8 cellular contexts compared by ENCODE assay signal in genomic region chr16:31200821-31201510, GRCh38. TPM values are rescaled to one million over a fixed set of nuclear protein-coding genes. Genes with fewer than 3 reads are reported as not detected.
DNase-seq lines count a peak whose midpoint lies in the region; ATAC-seq, FAIRE-seq and TF ChIP-seq lines count a peak whose summit lies in the region.

No MANE protein-coding gene starts in this region.

- in situ Hi-C loops in GM13977 (cut with MboI; ENCODE audit: low pct_unique_long_range_greater_than_20kb, low sequenced_read_pairs, unreplicated experiment) = loop anchor here (10.0 kb wide), 1 partner anchor 244 kb away; the partner anchor contains the start of gene ZNF843

- H3K4me2 ChIP-seq in endothelial cell of umbilical vein (ENCODE audit: insufficient read depth, low read length) = peak overlapping the region; percentile 56

- peaks cover 41% of the 10 kb centered on the region for H3K4me1 Mint-ChIP-seq in T-helper 17 cell

- peak overlapping the region; percentile 93 for H3K4me3 Mint-ChIP-seq in T-helper 17 cell

- H3K9me3 ChIP-seq in T-helper 17 cell (ENCODE audit: control insufficient read depth, low read length, poor library complexity, severe bottlenecking) (no peaks in the 10 kb centered on the region), endothelial cell of umbilical vein (replicated peaks; ENCODE audit: control insufficient read depth, insufficient read depth, low read length) (no peaks in the 10 kb centered on the region)

- no TSS peak for BruUV-seq in endothelial cell of umbilical vein (replicated peaks; lab: Mats Ljungman, UMichigan)

- no peaks in the 10 kb centered on the region for H4K20me1 ChIP-seq in endothelial cell of umbilical vein (replicated peaks; ENCODE audit: control insufficient read depth, extremely low read depth, insufficient read depth, low read length)

- dilution Hi-C loops in endothelial cell of umbilical vein (cut with MboI; ENCODE audit: extremely low pct_ligation_motif_present, low sequenced_read_pairs) = no loop called here

- H3K9me1 ChIP-seq in endothelial cell of umbilical vein (replicated peaks; ENCODE audit: control insufficient read depth, extremely low read depth, insufficient read depth, low read length) = no peaks in the 10 kb centered on the region

- peak overlapping the region; percentile 90 for H3K27ac Mint-ChIP-seq in T-helper 17 cell

- no peak for TF ChIP-seq POLR2A in endothelial cell of umbilical vein (IDR thresholded peaks at IDR 0.05; ENCODE audit: low read depth, low read length)
- no peak for TF ChIP-seq POLR2A in lower leg skin (IDR thresholded peaks at IDR 0.05)

- peaks cover 4% of the 10 kb centered on the region for H3K4me1 ChIP-seq in endothelial cell of umbilical vein (ENCODE audit: control insufficient read depth, extremely low read depth, insufficient read depth, low read length)

- H3K27ac ChIP-seq in endothelial cell of umbilical vein (ENCODE audit: insufficient read depth, low read depth, low read length) = no peak overlapping the region

- no peaks in the 10 kb centered on the region for H3K27me3 ChIP-seq in endothelial cell of umbilical vein (ENCODE audit: control insufficient read depth in 2 of 2, insufficient read depth in 2 of 2, low read length in 2 of 2)

- no peaks in the 10 kb centered on the region for H3K79me2 ChIP-seq in endothelial cell of umbilical vein (ENCODE audit: control insufficient read depth, insufficient read depth, low read length)

- no peak overlapping the region for H3K9ac ChIP-seq in endothelial cell of umbilical vein (replicated peaks; ENCODE audit: extremely low read depth, insufficient read depth, low read length)

- POLR2A ChIA-PET in endothelial cell of umbilical vein (lab: Charles Lee) = interaction anchor here (0.6 to 1.5 kb wide), 3 partner anchors 9 to 673 kb away, joined by 3 to 5 read pairs (median 3); partner anchors contain the start of genes PYDC1 and ZNF267

- peak; percentile 68 for DNase-seq in SIG-M5 treated with dmso at 0.1 percent for 504 hours (lab: John Stamatoyannopoulos, UW; ENCODE audit: unreplicated experiment)
- no peak for DNase-seq in SIG-M5 (lab: John Stamatoyannopoulos, UW)
- DNase-seq in T-helper 17 cell = peak in 1 of 3 donors; percentile 29
- no peak for DNase-seq in endothelial cell of umbilical vein (ENCODE audit: low read depth, low spot score)
- peak; percentile 35 for DNase-seq in stimulated activated CD4-positive, alpha-beta T cell treated with anti-CD3 and anti-CD28 coated beads, Interleukin-4, amount 100 ng/mL, for 1 hour
- no peak for DNase-seq in lower leg skin (ENCODE audit: low spot score in 2 of 2)
- DNase-seq in SK-N-DZ (ENCODE audit: low spot score) = no peak
- DNase-seq in GM13977 (ENCODE audit: low spot score) = no peak

- no peak overlapping the region for H2AFZ ChIP-seq in endothelial cell of umbilical vein (ENCODE audit: low read depth, low read length)

- FAIRE-seq in endothelial cell of umbilical vein (lab: Jason Lieb, UNC) = peak; percentile 37

- no peak for TF ChIP-seq CTCF in endothelial cell of umbilical vein (IDR thresholded peaks at IDR 0.05; ENCODE audit: extremely low read depth in 1 of 2, insufficient read depth in 1 of 2, low read depth in 1 of 2, low read length in 2 of 2)
- TF ChIP-seq CTCF in lower leg skin (IDR thresholded peaks at IDR 0.05) = no peak
- TF ChIP-seq CTCF in GM13977 (IDR thresholded peaks at IDR 0.05; ENCODE audit: extremely low read depth, insufficient read depth, missing control alignments) = no peak

- intact Hi-C loops in endothelial cell of umbilical vein (cut with micrococcal nuclease) (loop anchor here (2.0 to 5.0 kb wide), 2 partner anchors 242 to 256 kb away; partner anchors contain the start of genes ARMC5 and ZNF843), lower leg skin (cut with DNase I; ENCODE audit: low total_unique reads) (no loop called here)

- WGBS in lower leg skin, 2 donors = 35 to 42% methylated on average over 7 of the region's 7 CpGs

- CTCF ChIA-PET in endothelial cell of umbilical vein (lab: Charles Lee) = interaction anchor here (0.9 to 2.7 kb wide), 5 partner anchors 9 to 242 kb away, joined by 3 to 20 read pairs (median 6); partner anchors contain the start of genes TRIM72 and ZNF843

- H3K27me3 Mint-ChIP-seq in T-helper 17 cell = no peaks in the 10 kb centered on the region

- H3K36me3 ChIP-seq in endothelial cell of umbilical vein (ENCODE audit: control insufficient read depth in 2 of 2, extremely low read depth in 1 of 2, insufficient read depth in 2 of 2, low read length in 2 of 2) = peaks cover 2 to 5% of the 10 kb centered on the region in 2 experiments

- H3K36me3 Mint-ChIP-seq in T-helper 17 cell (ENCODE audit: low read depth) = peaks cover 5% of the 10 kb centered on the region

- peak; percentile 59 for ATAC-seq in T-helper 17 cell

- no peak overlapping the region for H3K4me3 ChIP-seq in endothelial cell of umbilical vein (replicated peaks in 1 of 3; ENCODE audit: insufficient read depth in 1 of 3, low read depth in 1 of 3, low read length in 3 of 3)
- H3K4me3 ChIP-seq in lower leg skin (ENCODE audit: low read depth, poor library complexity, severe bottlenecking) = no peak overlapping the region

RNA-seq across cellular contexts. Expression of gene PYCARD, which starts 1.6 kb away (rescaled TPM):
- total RNA-seq in T-helper 17 cell (10 to 100 TPM; 17.9 to 22.1 TPM), endothelial cell of umbilical vein (19.1 and 23.0 TPM in 2 replicates), lower leg skin (100 to 1,000 TPM in 3 of 4 donors, 10 to 100 TPM in 1; 87.5 to 140 (median 122) TPM)
- 40.1 and 58.9 TPM in 2 replicates for polyA plus RNA-seq in endothelial cell of umbilical vein
- polyA plus RNA-seq in endothelial cell of umbilical vein (2011; cell fraction: cytosol; rRNA removed) = 24.0 and 32.0 TPM in 2 replicates
- polyA plus RNA-seq in endothelial cell of umbilical vein (2011; cell fraction: nucleus; rRNA removed) = 7.6 and 8.8 TPM in 2 replicates
- polyA plus RNA-seq in endothelial cell of umbilical vein (2012) = 19.2 and 24.3 TPM in 2 replicates
- 7.9 and 14.0 TPM in 2 replicates for polyA minus RNA-seq in endothelial cell of umbilical vein
- not detected for polyA minus RNA-seq in endothelial cell of umbilical vein (2011; cell fraction: cytosol; rRNA and poly(A)+ RNA removed)
- 1.4 and 1.7 TPM in 2 replicates for polyA minus RNA-seq in endothelial cell of umbilical vein (2011; cell fraction: nucleus; rRNA and poly(A)+ RNA removed)
- polyA plus RNA-seq in SK-N-DZ (2014; cell fraction: cytosol; rRNA removed) = not detected in 2 replicates
- not detected in 2 replicates for polyA plus RNA-seq in SK-N-DZ (2014; cell fraction: nucleus; rRNA removed)

RNA-seq across cellular contexts. Expression of gene TRIM72, which starts 13.0 kb away (rescaled TPM):
- total RNA-seq in T-helper 17 cell = under 1 TPM; 0.08 to 0.17 TPM
- not detected in 2 replicates for total RNA-seq in endothelial cell of umbilical vein
- polyA plus RNA-seq in endothelial cell of umbilical vein = not detected in 2 replicates
- not detected in 2 replicates for polyA plus RNA-seq in endothelial cell of umbilical vein (2011; cell fraction: cytosol; rRNA removed)
- not detected in 2 replicates for polyA plus RNA-seq in endothelial cell of umbilical vein (2011; cell fraction: nucleus; rRNA removed)
- polyA plus RNA-seq in endothelial cell of umbilical vein (2012) = not detected in 2 replicates
- polyA minus RNA-seq in endothelial cell of umbilical vein = not detected in 2 replicates
- polyA minus RNA-seq in endothelial cell of umbilical vein (2011; cell fraction: cytosol; rRNA and poly(A)+ RNA removed) = 0.10 TPM
- polyA minus RNA-seq in endothelial cell of umbilical vein (2011; cell fraction: nucleus; rRNA and poly(A)+ RNA removed) = not detected in 2 replicates
- under 1 TPM in 1 of 4 donors, not detected in 3; 0.19 TPM for total RNA-seq in lower leg skin
- 0.01 TPM in 1 of 2 replicates, not detected in the other for polyA plus RNA-seq in SK-N-DZ (2014; cell fraction: cytosol; rRNA removed)
- polyA plus RNA-seq in SK-N-DZ (2014; cell fraction: nucleus; rRNA removed) = 0.06 TPM in 1 of 2 replicates, not detected in the other

RNA-seq across cellular contexts. Expression of gene PYDC1, which starts 16.0 kb away (rescaled TPM):
- total RNA-seq in T-helper 17 cell (not detected), endothelial cell of umbilical vein (not detected in 2 replicates), lower leg skin (10 to 100 TPM in 3 of 4 donors, 1 to 10 TPM in 1; 4.8 to 17.5 (median 12.9) TPM)
- polyA plus RNA-seq in endothelial cell of umbilical vein = not detected in 2 replicates
- not detected in 2 replicates for polyA plus RNA-seq in endothelial cell of umbilical vein (2011; cell fraction: cytosol; rRNA removed)
- not detected in 2 replicates for polyA plus RNA-seq in endothelial cell of umbilical vein (2011; cell fraction: nucleus; rRNA removed)
- not detected in 2 replicates for polyA plus RNA-seq in endothelial cell of umbilical vein (2012)
- not detected in 2 replicates for polyA minus RNA-seq in endothelial cell of umbilical vein
- not detected for polyA minus RNA-seq in endothelial cell of umbilical vein (2011; cell fraction: cytosol; rRNA and poly(A)+ RNA removed)
- polyA minus RNA-seq in endothelial cell of umbilical vein (2011; cell fraction: nucleus; rRNA and poly(A)+ RNA removed) = not detected in 2 replicates
- polyA plus RNA-seq in SK-N-DZ (2014; cell fraction: cytosol; rRNA removed) = not detected in 2 replicates
- polyA plus RNA-seq in SK-N-DZ (2014; cell fraction: nucleus; rRNA removed) = not detected in 2 replicates

RNA-seq across cellular contexts. Expression of gene FUS, which starts 21.0 kb away (rescaled TPM):
- 100 to 1,000 TPM; 910 to 947 TPM for total RNA-seq in T-helper 17 cell
- total RNA-seq in endothelial cell of umbilical vein = 569 and 574 TPM in 2 replicates
- 191 and 307 TPM in 2 replicates for polyA plus RNA-seq in endothelial cell of umbilical vein
- polyA plus RNA-seq in endothelial cell of umbilical vein (2011; cell fraction: cytosol; rRNA removed) = 193 and 242 TPM in 2 replicates
- polyA plus RNA-seq in endothelial cell of umbilical vein (2011; cell fraction: nucleus; rRNA removed) = 579 and 698 TPM in 2 replicates
- 402 and 617 TPM in 2 replicates for polyA plus RNA-seq in endothelial cell of umbilical vein (2012)
- polyA minus RNA-seq in endothelial cell of umbilical vein = 195 and 220 TPM in 2 replicates
- polyA minus RNA-seq in endothelial cell of umbilical vein (2011; cell fraction: cytosol; rRNA and poly(A)+ RNA removed) = 154 TPM
- 256 and 313 TPM in 2 replicates for polyA minus RNA-seq in endothelial cell of umbilical vein (2011; cell fraction: nucleus; rRNA and poly(A)+ RNA removed)
- total RNA-seq in lower leg skin = 10 to 100 TPM; 31.9 to 55.8 (median 34.9) TPM
- polyA plus RNA-seq in SK-N-DZ (2014; cell fraction: cytosol; rRNA removed) = 19.0 and 45.5 TPM in 2 replicates
- polyA plus RNA-seq in SK-N-DZ (2014; cell fraction: nucleus; rRNA removed) = 84.9 and 352 TPM in 2 replicates

RNA-seq across cellular contexts. Expression of gene PRSS36, which starts 51.1 kb away (rescaled TPM):
- total RNA-seq in T-helper 17 cell (under 1 TPM; 0.10 to 0.47 TPM), endothelial cell of umbilical vein (not detected in 2 replicates), lower leg skin (10 to 100 TPM in 1 of 4 donors, 1 to 10 TPM in 3; 2.3 to 10.5 (median 3.3) TPM)
- 0.57 and 0.73 TPM in 2 replicates for polyA plus RNA-seq in endothelial cell of umbilical vein
- 0.23 and 0.54 TPM in 2 replicates for polyA plus RNA-seq in endothelial cell of umbilical vein (2011; cell fraction: cytosol; rRNA removed)
- polyA plus RNA-seq in endothelial cell of umbilical vein (2011; cell fraction: nucleus; rRNA removed) = 0.32 and 0.57 TPM in 2 replicates
- polyA plus RNA-seq in endothelial cell of umbilical vein (2012) = 0.23 TPM in 1 of 2 replicates, not detected in the other
- not detected in 2 replicates for polyA minus RNA-seq in endothelial cell of umbilical vein
- polyA minus RNA-seq in endothelial cell of umbilical vein (2011; cell fraction: cytosol; rRNA and poly(A)+ RNA removed) = 6.0 TPM
- not detected in 2 replicates for polyA minus RNA-seq in endothelial cell of umbilical vein (2011; cell fraction: nucleus; rRNA and poly(A)+ RNA removed)
- 0.22 and 0.46 TPM in 2 replicates for polyA plus RNA-seq in SK-N-DZ (2014; cell fraction: cytosol; rRNA removed)
- polyA plus RNA-seq in SK-N-DZ (2014; cell fraction: nucleus; rRNA removed) = 0.24 and 1.3 TPM in 2 replicates

Comparison
In these comparisons a context has a peak if more than half of its experiments do, and no peak if none do; other contexts are left out.
1. DNase-seq: peak in SIG-M5 treated with dmso at 0.1 percent for 504 hours (single experiment) and stimulated activated CD4-positive, alpha-beta T cell treated with anti-CD3 and anti-CD28 coated beads, Interleukin-4, amount 100 ng/mL, for 1 hour (single experiment); none in SIG-M5 (single experiment), endothelial cell of umbilical vein (single experiment), lower leg skin (0 of 2), SK-N-DZ (single experiment) and GM13977 (single experiment).